ENCODE assay signal across 8 cellular contexts in the genomic region with DNA sequence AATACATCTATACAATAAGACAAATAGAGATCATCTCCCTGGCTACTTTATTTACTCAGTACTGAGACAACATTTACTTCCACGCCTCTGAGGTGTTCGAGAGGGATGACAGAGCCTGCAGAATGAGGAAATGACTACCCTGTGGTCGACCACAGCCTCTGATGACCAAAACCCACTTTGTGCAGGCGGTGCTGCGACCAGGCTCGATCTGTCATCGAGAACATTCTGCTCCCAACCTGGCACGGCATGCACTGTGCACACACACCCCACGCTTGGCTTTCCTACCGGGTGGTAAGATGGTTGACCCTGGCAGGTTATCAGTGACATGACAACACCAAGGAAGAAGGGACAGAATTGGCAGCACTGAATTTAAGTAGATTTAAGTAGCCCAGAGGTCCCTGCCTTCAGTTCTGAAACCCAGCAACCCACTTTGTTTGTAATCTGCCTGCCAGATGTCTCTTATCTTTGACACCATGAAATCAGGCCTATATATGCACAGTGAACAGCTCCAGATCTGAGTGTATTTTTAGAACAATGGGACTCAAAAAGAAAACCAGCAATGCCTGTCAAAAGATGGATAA. TPM values are rescaled to one million over a fixed set of nuclear protein-coding genes. Genes with fewer than 3 reads are reported as not detected.
A peak's percentile ranks its signal among the peaks of the same experiment; 100 is the strongest.
DNase-seq lines count a peak whose midpoint lies in the region; ATAC-seq, FAIRE-seq and TF ChIP-seq lines count a peak whose summit lies in the region.

No MANE protein-coding gene starts in this region.

- H3K36me3 ChIP-seq in ACC112 (ENCODE audit: insufficient read depth, low read length): no peaks in the 10 kb centered on the region
- no peaks in the 10 kb centered on the region; the same call in 1 of the 2 replicates for H3K36me3 ChIP-seq in PC-9 (ENCODE audit: low read depth)
- H3K36me3 ChIP-seq in keratinocyte (ENCODE audit: control insufficient read depth in 2 of 2, extremely low read depth in 1 of 2, insufficient read depth in 2 of 2, low read length in 2 of 2): peaks cover 6 to 29% of the 10 kb centered on the region in 2 experiments

- dilution Hi-C loops in keratinocyte (cut with MboI; ENCODE audit: extremely low pct_ligation_motif_present, low sequenced_read_pairs): no loop called here

- H3K27ac ChIP-seq in ACC112 (ENCODE audit: low read depth, low read length) (peak overlapping the region; percentile 88), PC-9 (no peak overlapping the region), keratinocyte (ENCODE audit: control insufficient read depth, insufficient read depth, low read length) (peak overlapping the region; percentile 42)

- H3K9me1 ChIP-seq in keratinocyte (ENCODE audit: control insufficient read depth, extremely low read depth, insufficient read depth, low read length): peaks cover 3% of the 10 kb centered on the region

- H3K27me3 Mint-ChIP-seq in activated naive CD4-positive, alpha-beta T cell treated with anti-CD3 and anti-CD28 coated beads for 36 hours (ENCODE audit: low read depth): no peaks in the 10 kb centered on the region

- H3K36me3 Mint-ChIP-seq in activated naive CD4-positive, alpha-beta T cell treated with anti-CD3 and anti-CD28 coated beads for 36 hours (ENCODE audit: low read depth): peaks cover 50% of the 10 kb centered on the region

- CTCF ChIA-PET in PC-9 (lab: Charles Lee): no interaction called here
- CTCF ChIA-PET in activated naive CD4-positive, alpha-beta T cell treated with anti-CD3 and anti-CD28 coated beads for 36 hours (lab: Charles Lee): no interaction called here

- no peak overlapping the region for H3K9ac ChIP-seq in keratinocyte (ENCODE audit: control insufficient read depth, extremely low read depth, insufficient read depth, low read length)

- FAIRE-seq in keratinocyte (lab: Jason Lieb, UNC): no peak

- H3K4me3 ChIP-seq in ACC112 (ENCODE audit: low read depth, low read length): no peak overlapping the region
- H3K4me3 ChIP-seq in PC-9: no peak overlapping the region
- H3K4me3 ChIP-seq in keratinocyte (ENCODE audit: control insufficient read depth in 2 of 3, extremely low read depth in 1 of 3, insufficient read depth in 2 of 3, low read depth in 1 of 3, low read length in 3 of 3): no peak overlapping the region

- H3K4me2 ChIP-seq in PC-9 (no peak overlapping the region), keratinocyte (ENCODE audit: control insufficient read depth, extremely low read depth, insufficient read depth, low read depth, low read length) (no peak overlapping the region)

- intact Hi-C loops in PC-9 (cut with micrococcal nuclease; ENCODE audit: unreplicated experiment): loop anchor here (1.0 to 5.0 kb wide), 2 partner anchors 57 to 232 kb away; no protein-coding TSS in a partner anchor
- intact Hi-C loops in activated naive CD4-positive, alpha-beta T cell treated with anti-CD3 and anti-CD28 coated beads for 36 hours (cut with micrococcal nuclease): loop anchor here (5.0 kb wide), 1 partner anchor 88 kb away; a partner anchor contains a TSS

- ATAC-seq in GM18858 (IDR thresholded peaks at IDR 0.05; ENCODE audit: unreplicated experiment) (peak; percentile 83), HG03060 (IDR thresholded peaks at IDR 0.05; ENCODE audit: low read depth, unreplicated experiment) (peak; percentile 84)

- H3K4me1 Mint-ChIP-seq in activated naive CD4-positive, alpha-beta T cell treated with anti-CD3 and anti-CD28 coated beads for 36 hours (ENCODE audit: low read depth): peaks cover 13% of the 10 kb centered on the region

- TF ChIP-seq CTCF in PC-9 (conservative IDR thresholded peaks at IDR 0.05) (no peak), keratinocyte (optimal IDR thresholded peaks at IDR 0.05 in 1 of 3, IDR thresholded peaks at IDR 0.05 in 1 of 3, conservative IDR thresholded peaks at IDR 0.05 in 1 of 3; ENCODE audit: extremely low read depth in 1 of 3, insufficient read depth in 2 of 3, low read length in 3 of 3) (no peak)

- no peaks in the 10 kb centered on the region for H3K9me3 ChIP-seq in PC-9 (ENCODE audit: insufficient read depth, low read depth)
- H3K9me3 ChIP-seq in keratinocyte (ENCODE audit: control insufficient read depth, low read depth, low read length): no peaks in the 10 kb centered on the region

- POLR2A ChIA-PET in PC-9 (lab: Charles Lee; ENCODE audit: unreplicated experiment): interaction anchor here (0.6 kb wide), 2 partner anchors 61 to 444 kb away, joined by 3 to 5 read pairs; a partner anchor contains a TSS

- H3K79me2 ChIP-seq in ACC112 (ENCODE audit: control insufficient read depth, insufficient read depth, low read length, unreplicated experiment): no peaks in the 10 kb centered on the region
- H3K79me2 ChIP-seq in PC-9 (ENCODE audit: low read depth): no peaks in the 10 kb centered on the region
- no peaks in the 10 kb centered on the region for H3K79me2 ChIP-seq in keratinocyte (ENCODE audit: control insufficient read depth, insufficient read depth, low read length)

- no peaks in the 10 kb centered on the region for H3K9me2 ChIP-seq in PC-9 (ENCODE audit: insufficient read depth)

- H3K4me3 Mint-ChIP-seq in activated naive CD4-positive, alpha-beta T cell treated with anti-CD3 and anti-CD28 coated beads for 36 hours: no peak overlapping the region

- H3K27ac Mint-ChIP-seq in activated naive CD4-positive, alpha-beta T cell treated with anti-CD3 and anti-CD28 coated beads for 36 hours: no peak overlapping the region

- H3K27me3 ChIP-seq in ACC112 (ENCODE audit: insufficient read depth, low read length) (no peaks in the 10 kb centered on the region), PC-9 (ENCODE audit: insufficient read depth, low read depth) (no peaks in the 10 kb centered on the region), keratinocyte (ENCODE audit: control insufficient read depth, extremely low read depth, insufficient read depth, low read length) (no peaks in the 10 kb centered on the region)

- H3F3A ChIP-seq in PC-9 (ENCODE audit: insufficient read depth, low read depth): no peaks in the 10 kb centered on the region; the same call in 1 of the 2 replicates

- H3K9me3 Mint-ChIP-seq in activated naive CD4-positive, alpha-beta T cell treated with anti-CD3 and anti-CD28 coated beads for 36 hours: no peaks in the 10 kb centered on the region

- BruUV-seq in PC-9 (replicated peaks; lab: Mats Ljungman, UMichigan): no TSS peak

- H4K20me1 ChIP-seq in PC-9 (ENCODE audit: insufficient read depth): no peaks in the 10 kb centered on the region
- no peaks in the 10 kb centered on the region for H4K20me1 ChIP-seq in keratinocyte (ENCODE audit: control insufficient read depth, extremely low read depth, insufficient read depth, low read length)

- H3K4me1 ChIP-seq in ACC112 (ENCODE audit: control insufficient read depth, insufficient read depth, low read length, unreplicated experiment) (peaks cover 50% of the 10 kb centered on the region), PC-9 (replicated peaks; ENCODE audit: insufficient read depth) (peaks cover 16% of the 10 kb centered on the region), keratinocyte (ENCODE audit: control insufficient read depth, extremely low read depth, insufficient read depth, low read length) (peaks cover 29% of the 10 kb centered on the region)

- H2AFZ ChIP-seq in ACC112 (ENCODE audit: low read length, unreplicated experiment) (no peak overlapping the region), PC-9 (no peak overlapping the region), keratinocyte (ENCODE audit: control insufficient read depth, low read length) (no peak overlapping the region)

- DNase-seq in PC-9 (peak; percentile 74 to 80), keratinocyte (ENCODE audit: low read depth, low spot score) (peak; percentile 15), cerebellar nuclear complex (lab: John Stamatoyannopoulos, UW) (no peak)
- DNase-seq in activated naive CD4-positive, alpha-beta T cell treated with anti-CD3 and anti-CD28 coated beads for 36 hours: peak; percentile 54
- DNase-seq in stimulated activated CD8-positive, alpha-beta memory T cell treated with anti-CD3 and anti-CD28 coated beads, Interleukin-2, amount 100 ng/mL, for 1 hour (ENCODE audit: low read depth in 2 of 2): peak; percentile 20 to 23

RNA-seq across cellular contexts. Expression of a gene that starts 42.6 kb away (rescaled TPM):
- 29.1 and 34.2 TPM in 2 replicates for total RNA-seq in PC-9 (2021)
- total RNA-seq in activated naive CD4-positive, alpha-beta T cell treated with anti-CD3 and anti-CD28 coated beads for 36 hours: 10 to 100 TPM; 32.8 to 36.2 TPM
- 10.3 to 16.7 TPM (median 13.5 TPM) in 3 replicates for polyA plus RNA-seq in keratinocyte
- 3.0 TPM for polyA plus RNA-seq in keratinocyte (2011; ENCODE audit: low read depth)
- 6.0 and 9.2 TPM in 2 replicates for polyA plus RNA-seq in keratinocyte (2011; cell fraction: cytosol; rRNA removed)
- 16.5 and 18.2 TPM in 2 replicates for polyA plus RNA-seq in keratinocyte (2011; cell fraction: nucleus; rRNA removed)
- 7.9 and 11.7 TPM in 2 replicates for polyA plus RNA-seq in keratinocyte (2012; ENCODE audit: low replicate concordance)
- 23.9 to 34.2 TPM (median 29.3 TPM) in 3 replicates for polyA minus RNA-seq in keratinocyte
- 10.7 TPM for polyA minus RNA-seq in keratinocyte (2011; cell fraction: cytosol; rRNA and poly(A)+ RNA removed)
- polyA minus RNA-seq in keratinocyte (2011; cell fraction: nucleus; rRNA and poly(A)+ RNA removed): 16.0 and 33.0 TPM in 2 replicates

RNA-seq across cellular contexts. Expression of a gene that starts 42.9 kb away (rescaled TPM):
- 55.1 and 60.1 TPM in 2 replicates for total RNA-seq in PC-9 (2021)
- total RNA-seq in activated naive CD4-positive, alpha-beta T cell treated with anti-CD3 and anti-CD28 coated beads for 36 hours: 10 to 100 TPM; 31.6 to 32.7 TPM
- 15.9 to 22.6 TPM (median 19.9 TPM) in 3 replicates for polyA plus RNA-seq in keratinocyte
- polyA plus RNA-seq in keratinocyte (2011; ENCODE audit: low read depth): 26.6 TPM
- 12.0 and 20.0 TPM in 2 replicates for polyA plus RNA-seq in keratinocyte (2011; cell fraction: cytosol; rRNA removed)
- 25.3 and 30.2 TPM in 2 replicates for polyA plus RNA-seq in keratinocyte (2011; cell fraction: nucleus; rRNA removed)
- polyA plus RNA-seq in keratinocyte (2012; ENCODE audit: low replicate concordance): 14.2 and 15.1 TPM in 2 replicates
- 6.6 to 22.3 TPM (median 20.3 TPM) in 3 replicates for polyA minus RNA-seq in keratinocyte
- 28.8 TPM for polyA minus RNA-seq in keratinocyte (2011; cell fraction: cytosol; rRNA and poly(A)+ RNA removed)
- polyA minus RNA-seq in keratinocyte (2011; cell fraction: nucleus; rRNA and poly(A)+ RNA removed): 27.1 and 37.2 TPM in 2 replicates

Comparison
In these comparisons a context has a peak if more than half of its experiments do, and no peak if none do; other contexts are left out.
1. DNase-seq: peak in PC-9 (2 of 2), activated naive CD4-positive, alpha-beta T cell treated with anti-CD3 and anti-CD28 coated beads for 36 hours (single experiment), keratinocyte (single experiment) and stimulated activated CD8-positive, alpha-beta memory T cell treated with anti-CD3 and anti-CD28 coated beads, Interleukin-2, amount 100 ng/mL, for 1 hour (2 of 2); none in cerebellar nuclear complex (0 of 2).